Comparison of ENCODE assay signal across 23 cellular contexts in the genomic region with DNA sequence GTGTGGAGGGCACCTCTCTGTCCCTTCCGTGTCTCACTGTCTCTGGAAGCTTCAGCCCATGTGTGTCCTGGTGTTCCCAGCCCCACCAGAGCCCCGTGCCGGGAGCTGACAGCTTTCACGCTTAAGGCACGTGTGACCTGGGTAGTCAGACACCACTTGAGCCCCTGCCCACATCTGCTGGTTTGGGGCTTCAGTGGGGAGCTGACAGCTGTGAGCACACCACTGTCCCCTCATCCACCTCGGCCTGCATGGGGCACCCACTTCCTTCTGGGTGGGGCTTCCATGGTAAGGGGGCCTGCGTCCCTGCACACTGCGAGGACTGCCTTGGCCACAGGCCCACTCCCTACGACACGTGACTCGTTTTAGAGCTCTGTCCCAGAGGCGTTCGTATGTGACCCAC. TPM values are rescaled to one million over a fixed set of nuclear protein-coding genes. Genes with fewer than 3 reads are reported as not detected.
"Had no signal": no experiment of that assay in that cellular context is flagged by ENCODE, and none has a peak within 500 bp of the region (broad histone marks: within the 10 kb centered on the region; RNA-seq: fewer than 3 reads in every experiment).

No MANE protein-coding gene starts in this region.

- H3K4me3 Mint-ChIP-seq: activated CD8-positive, alpha-beta T cell treated with anti-CD3 and anti-CD28 coated beads, Interleukin-2, amount 10 ng/mL, durations not matched to agents 7 days and 5 days; activated T-cell treated with anti-CD3 and anti-CD28 coated beads, Interleukin-2, amount 50 U/mL, for 24 hours; activated T-helper 17 cell treated with anti-CD3 and anti-CD28 coated beads, Interleukin-2, amount 50 U/mL, for 72 hours; stimulated activated naive CD8-positive, alpha-beta T cell treated with anti-CD3 and anti-CD28 coated beads, Interleukin-15, Interleukin-2, amounts not matched to agents 100 ng/mL and 50 ng/mL, for 24 hours had no signal

- H3K9me3 Mint-ChIP-seq: activated naive CD4-positive, alpha-beta T cell treated with anti-CD3 and anti-CD28 coated beads, Interleukin-2, amount 50 U/mL, for 72 hours; activated T-cell treated with anti-CD3 and anti-CD28 coated beads, Interleukin-2, amount 50 U/mL, for 24 hours; activated T-helper 17 cell treated with anti-CD3 and anti-CD28 coated beads, Interleukin-2, amount 50 U/mL, for 72 hours; naive thymus-derived CD4-positive, alpha-beta T cell; stimulated activated naive CD8-positive, alpha-beta T cell treated with anti-CD3 and anti-CD28 coated beads, Interleukin-15, Interleukin-2, amounts not matched to agents 100 ng/mL and 50 ng/mL, for 24 hours had no signal

- H3K27me3 Mint-ChIP-seq: activated T-cell treated with anti-CD3 and anti-CD28 coated beads, Interleukin-2, amount 50 U/mL, for 24 hours; activated T-helper 17 cell treated with anti-CD3 and anti-CD28 coated beads, Interleukin-2, amount 50 U/mL, for 72 hours; naive thymus-derived CD4-positive, alpha-beta T cell; stimulated activated naive CD8-positive, alpha-beta T cell treated with anti-CD3 and anti-CD28 coated beads, Interleukin-15, Interleukin-2, amounts not matched to agents 100 ng/mL and 50 ng/mL, for 24 hours had no signal

- H3K36me3 ChIP-seq: pancreas, thyroid gland had no signal

- H3K4me3 ChIP-seq: left ventricle myocardium inferior, pancreas, psoas muscle, thyroid gland had no signal

- H3K9me3 ChIP-seq: left ventricle myocardium inferior, pancreas, psoas muscle, thyroid gland had no signal

- DNase-seq: activated CD4-positive, alpha-beta T cell treated with anti-CD3 and anti-CD28 coated beads for 1 hour; activated CD4-positive, alpha-beta T cell treated with anti-CD3 and anti-CD28 coated beads, Interleukin-2, amount 50 U/mL, for 1 hour; activated CD8-positive, alpha-beta T cell treated with anti-CD3 and anti-CD28 coated beads, Interleukin-2, amount 10 ng/mL, durations not matched to agents 7 days and 5 days; activated T-cell treated with anti-CD3 and anti-CD28 coated beads, Interleukin-2, amount 50 U/mL, for 24 hours; aorta; central memory CD4-positive, alpha-beta T cell; dermis blood vessel endothelial cell; effector CD8-positive, alpha-beta T cell; foreskin melanocyte; hippocampal formation; left ventricle myocardium inferior; naive thymus-derived CD4-positive, alpha-beta T cell; pancreas; psoas muscle; stimulated activated CD4-positive, alpha-beta T cell treated with anti-CD3 and anti-CD28 coated beads, Interleukin-12 subunit alpha, Interleukin-12 subunit beta, amount 100 ng/mL, for 4 hours; thyroid gland had no signal

- ATAC-seq: activated CD8-positive, alpha-beta T cell treated with anti-CD3 and anti-CD28 coated beads, Interleukin-2, amount 10 ng/mL, durations not matched to agents 7 days and 5 days; activated naive CD4-positive, alpha-beta T cell treated with anti-CD3 and anti-CD28 coated beads, Interleukin-2, amount 50 U/mL, for 72 hours; activated T-helper 17 cell treated with anti-CD3 and anti-CD28 coated beads, Interleukin-2, amount 50 U/mL, for 72 hours; esophagus mucosa; naive thymus-derived CD4-positive, alpha-beta T cell; pancreas; psoas muscle; right cardiac atrium had no signal

- H3K27ac ChIP-seq: left ventricle myocardium inferior, pancreas, psoas muscle, thyroid gland, VCaP had no signal

- H3K27ac Mint-ChIP-seq: activated T-helper 17 cell treated with anti-CD3 and anti-CD28 coated beads, Interleukin-2, amount 50 U/mL, for 72 hours; stimulated activated naive CD8-positive, alpha-beta T cell treated with anti-CD3 and anti-CD28 coated beads, Interleukin-15, Interleukin-2, amounts not matched to agents 100 ng/mL and 50 ng/mL, for 24 hours had no signal

RNA-seq across cellular contexts. Expression of gene NTN3, which starts 13.8 kb away (rescaled TPM):
- total RNA-seq: activated naive CD4-positive, alpha-beta T cell treated with anti-CD3 and anti-CD28 coated beads, Interleukin-2, amount 50 U/mL, for 72 hours; dermis blood vessel endothelial cell; naive thymus-derived CD4-positive, alpha-beta T cell; T-helper 2 cell treated with Interferon-gamma antibody and Interleukin-4, amounts not matched to agents 100 ng/mL and 5 ng/mL, for 36 hours had no signal
